15 cellular contexts compared by ENCODE assay signal in the genomic region with DNA sequence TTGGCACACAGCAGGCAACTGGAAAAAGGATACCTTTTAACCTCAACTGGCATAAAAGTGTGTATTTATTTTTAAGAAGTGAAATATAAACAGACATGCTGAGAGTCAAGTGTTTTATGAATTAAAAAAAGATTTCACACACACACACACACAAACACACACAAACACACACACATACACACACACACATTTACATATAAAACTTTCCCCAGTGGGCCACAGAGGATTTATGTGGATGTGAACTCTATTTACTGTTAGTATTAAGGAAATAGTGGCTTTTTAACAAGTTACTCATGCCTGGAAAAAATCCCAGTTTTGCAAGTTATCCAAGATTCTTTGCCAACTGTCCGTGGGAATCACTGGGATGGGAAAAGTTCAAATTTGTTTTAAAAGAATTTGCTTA.
DNase-seq lines count a peak whose midpoint lies in the region; ATAC-seq and TF ChIP-seq lines count a peak whose summit lies in the region.
"Had no signal": no experiment of that assay in that cellular context is flagged by ENCODE, and none has a peak within 500 bp of the region (broad histone marks: within the 10 kb centered on the region; RNA-seq: fewer than 3 reads in every experiment).

No MANE protein-coding gene starts in this region.

- WGBS in right lobe of liver (ENCODE audit: insufficient coverage, low coverage, low lambda C conversion rate, missing lambda C conversion rate): 0% methylated on average over 1 of the region's 1 CpG

- DNase-seq in AG04450 (ENCODE audit: low read depth, low spot score) (peak; percentile 56), LHCN-M2 (ENCODE audit: low read depth) (peak; percentile 88), epithelial cell of esophagus (ENCODE audit: low read depth) (peak; percentile 35), right lobe of liver (no peak), upper lobe of right lung (no peak), NCI-H2107 treated with DMSO at 0.1 percent for 48 hours (lab: John Stamatoyannopoulos, UW; ENCODE audit: unreplicated experiment) (no peak), NCI-H2081 treated with DMSO at 0.1 percent for 48 hours (lab: John Stamatoyannopoulos, UW) (no peak)
- DNase-seq: activated T-cell treated with anti-CD3 and anti-CD28 coated beads, Interleukin-2, amount 50 U/mL, for 24 hours; Karpas-422; SHP77 treated with DMSO at 0.1 percent for 48 hours; stimulated activated naive CD4-positive, alpha-beta T cell had no signal

- POLR2A ChIA-PET in AG04450 (lab: Yijun Ruan, JAX): no interaction called here

- H3K36me3 ChIP-seq in right lobe of liver (no peaks in the 10 kb centered on the region), upper lobe of right lung (no peaks in the 10 kb centered on the region)
- H3K36me3 ChIP-seq: BLaER1 treated with 17β-estradiol and CSF1 and Interleukin-3, amounts not matched to agents 10 nM and 100 nM; cardiac muscle cell had no signal

- intact Hi-C loops in right lobe of liver (cut with DNase I): no loop called here
- intact Hi-C loops in upper lobe of right lung (cut with DNase I): no loop called here

- CTCF ChIA-PET in AG04450 (lab: Charles Lee): no interaction called here

- H3K4me1 ChIP-seq in right lobe of liver (peaks cover 0 to 11% (median 2%) of the 10 kb centered on the region in 4 donors), upper lobe of right lung (no peaks in the 10 kb centered on the region)

- TF ChIP-seq CTCF in AG04450 (IDR thresholded peaks at IDR 0.05; ENCODE audit: low read depth, low read length) (no peak), epithelial cell of esophagus (IDR thresholded peaks at IDR 0.05; ENCODE audit: insufficient read depth, low read depth, low read length, missing control alignments) (no peak), right lobe of liver (IDR thresholded peaks at IDR 0.05) (no peak), upper lobe of right lung (IDR thresholded peaks at IDR 0.05) (no peak)

- H3K27ac ChIP-seq in AG04450 (ENCODE audit: low read depth, low read length): no peak overlapping the region
- H3K27ac ChIP-seq in right lobe of liver: peak overlapping the region in 1 of 3 donors; percentile 3
- no peak overlapping the region for H3K27ac ChIP-seq in upper lobe of right lung
- H3K27ac ChIP-seq: BLaER1 treated with 17β-estradiol and CSF1 and Interleukin-3, amounts not matched to agents 10 nM and 100 nM; cardiac muscle cell had no signal

- no peak for TF ChIP-seq POLR2A in right lobe of liver (IDR thresholded peaks at IDR 0.05)

- peak in 3 of 4 donors; percentile 50 to 86 (median 63) for ATAC-seq in right lobe of liver
- no peak for ATAC-seq in HG02763 (IDR thresholded peaks at IDR 0.05; ENCODE audit: unreplicated experiment)
- ATAC-seq in upper lobe of right lung: no peak
- ATAC-seq: HCT116 had no signal

- H3K27me3 ChIP-seq in AG04450 (ENCODE audit: control insufficient read depth, insufficient read depth, low read length) (no peaks in the 10 kb centered on the region), right lobe of liver (no peaks in the 10 kb centered on the region), upper lobe of right lung (no peaks in the 10 kb centered on the region)
- H3K27me3 ChIP-seq: BLaER1 treated with 17β-estradiol and CSF1 and Interleukin-3, amounts not matched to agents 10 nM and 100 nM; cardiac muscle cell had no signal

- H3K9me3 ChIP-seq in AG04450 (ENCODE audit: control insufficient read depth, insufficient read depth, low read length) (no peaks in the 10 kb centered on the region), right lobe of liver (no peaks in the 10 kb centered on the region), upper lobe of right lung (no peaks in the 10 kb centered on the region)

- H3K4me3 ChIP-seq in AG04450 (ENCODE audit: low read depth, low read length): no peak overlapping the region
- H3K4me3 ChIP-seq in epithelial cell of esophagus (ENCODE audit: low read length): no peak overlapping the region
- no peak overlapping the region for H3K4me3 ChIP-seq in right lobe of liver
- no peak overlapping the region for H3K4me3 ChIP-seq in upper lobe of right lung
- H3K4me3 ChIP-seq: BLaER1 treated with 17β-estradiol and CSF1 and Interleukin-3, amounts not matched to agents 10 nM and 100 nM; cardiac muscle cell had no signal

Comparison
In these comparisons a context has a peak if more than half of its experiments do, and no peak if none do; other contexts are left out.
1. DNase-seq: peak in AG04450 (single experiment), LHCN-M2 (single experiment) and epithelial cell of esophagus (single experiment); none in right lobe of liver (0 of 3), upper lobe of right lung (single experiment), NCI-H2107 treated with DMSO at 0.1 percent for 48 hours (single experiment) and NCI-H2081 treated with DMSO at 0.1 percent for 48 hours (single experiment).
2. ATAC-seq: peak in right lobe of liver (3 of 4); none in HG02763 (single experiment) and upper lobe of right lung (single experiment).